Comparison of ENCODE assay signal across 10 cellular contexts in the genomic region with DNA sequence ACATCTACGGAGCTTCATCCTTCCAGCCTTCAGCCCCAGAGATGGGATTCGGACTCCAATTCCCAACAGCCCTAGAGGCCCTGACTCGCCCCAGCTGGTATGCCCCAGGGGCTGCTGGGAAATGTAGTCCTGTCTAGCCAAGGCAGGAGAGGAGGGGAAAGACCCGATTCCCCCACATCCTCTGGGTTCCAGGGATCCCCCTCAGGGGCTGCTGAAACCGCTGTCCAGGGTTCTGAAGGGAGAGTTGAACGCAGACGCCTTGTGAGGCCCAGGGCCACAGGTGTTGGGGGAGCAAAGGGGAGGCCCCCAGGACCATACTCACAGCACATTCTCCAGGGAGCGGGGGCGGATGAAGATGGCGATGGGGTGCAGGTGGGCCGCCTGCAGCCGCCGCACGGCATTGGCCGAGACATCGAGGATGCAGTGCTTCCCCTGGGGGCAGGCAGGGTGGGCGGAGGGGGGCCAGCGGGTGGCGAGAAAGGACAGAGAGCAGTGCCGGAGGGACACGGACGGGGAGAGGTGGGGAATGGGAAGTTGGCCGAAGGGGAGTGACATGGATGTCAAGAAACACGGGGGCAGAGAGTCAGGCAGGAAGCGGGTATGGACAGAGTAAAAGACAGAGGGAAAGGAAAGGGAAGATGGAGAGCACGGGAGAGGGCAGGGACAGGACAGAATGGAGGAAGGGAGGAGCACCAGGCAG. TPM values are rescaled to one million over a fixed set of nuclear protein-coding genes. Genes with fewer than 3 reads are reported as not detected.
A peak's percentile ranks its signal among the peaks of the same experiment; 100 is the strongest.
DNase-seq lines count a peak whose midpoint lies in the region; ATAC-seq and TF ChIP-seq lines count a peak whose summit lies in the region.
"Had no signal": no experiment of that assay in that cellular context is flagged by ENCODE, and none has a peak within 500 bp of the region (broad histone marks: within the 10 kb centered on the region; RNA-seq: fewer than 3 reads in every experiment).

No MANE protein-coding gene starts in this region.

- no peak for TF ChIP-seq CTCF in breast epithelium (IDR thresholded peaks at IDR 0.05)
- no peak for TF ChIP-seq CTCF in RWPE2 (IDR thresholded peaks at IDR 0.05; ENCODE audit: poor library complexity, severe bottlenecking)
- no peak for TF ChIP-seq CTCF in heart right ventricle (IDR thresholded peaks at IDR 0.05)
- TF ChIP-seq CTCF in thyroid gland (IDR thresholded peaks at IDR 0.05) = no peak

- no peaks in the 10 kb centered on the region for H3K36me3 ChIP-seq in breast epithelium
- peaks cover 21% of the 10 kb centered on the region for H3K36me3 ChIP-seq in RWPE2 (ENCODE audit: low read depth)
- H3K36me3 ChIP-seq in heart right ventricle = peaks cover 0 to 58% (median 17%) of the 10 kb centered on the region in 9 donors
- peaks cover 9 to 21% of the 10 kb centered on the region in 2 donors for H3K36me3 ChIP-seq in thyroid gland

- in situ Hi-C loops in T47D (cut with HindIII; ENCODE audit: low pct_unique_long_range_greater_than_20kb, low sequenced_read_pairs) = no loop called here

- H3K4me3 ChIP-seq in breast epithelium = no peak overlapping the region
- no peak overlapping the region for H3K4me3 ChIP-seq in RWPE2 (ENCODE audit: severe bottlenecking)
- H3K4me3 ChIP-seq in heart right ventricle = no peak overlapping the region
- no peak overlapping the region for H3K4me3 ChIP-seq in thyroid gland (replicated peaks in 1 of 3)
- H3K4me3 ChIP-seq: skin epidermis had no signal

- DNase-seq in T47D (ENCODE audit: low read depth in 1 of 2, low spot score in 1 of 2) (peak; percentile 46 to 59), breast epithelium (ENCODE audit: low spot score in 2 of 2) (no peak), RWPE2 (ENCODE audit: low spot score) (peak; percentile 62), heart right ventricle (peak in 1 of 2 donors; percentile 63), thyroid gland (peak; percentile 27 to 33), NCI-H510A treated with DMSO at 0.1 percent for 48 hours (lab: John Stamatoyannopoulos, UW) (no peak)
- no peak for DNase-seq in activated CD8-positive, alpha-beta memory T cell treated with anti-CD3 and anti-CD28 coated beads, Interleukin-2, amount 50 U/mL, for 48 hours
- DNase-seq: effector memory CD4-positive, alpha-beta T cell had no signal

- intact Hi-C loops in breast epithelium (cut with DNase I; ENCODE audit: low total_unique reads) = no loop called here
- intact Hi-C loops in heart right ventricle (cut with DNase I) = no loop called here
- intact Hi-C loops in thyroid gland (cut with DNase I) = no loop called here

- peak; percentile 76; the same call in 2 of the 3 replicates for ATAC-seq in RWPE2 (ENCODE audit: low read depth)
- peak; percentile 52 to 82 (median 77) for ATAC-seq in heart right ventricle
- ATAC-seq in GM19351 (IDR thresholded peaks at IDR 0.05; ENCODE audit: unreplicated experiment) = no peak

- H3K4me1 ChIP-seq in breast epithelium (no peaks in the 10 kb centered on the region), RWPE2 (ENCODE audit: insufficient read depth, poor library complexity, severe bottlenecking) (no peaks in the 10 kb centered on the region), heart right ventricle (no peaks in the 10 kb centered on the region), thyroid gland (no peaks in the 10 kb centered on the region)

- H3K27ac ChIP-seq in breast epithelium = no peak overlapping the region
- H3K27ac ChIP-seq in RWPE2 (ENCODE audit: poor library complexity, severe bottlenecking) = no peak overlapping the region
- H3K27ac ChIP-seq in heart right ventricle = no peak overlapping the region
- H3K27ac ChIP-seq in thyroid gland = no peak overlapping the region
- H3K27ac ChIP-seq: skin epidermis had no signal

- 61 to 73% methylated on average over 26 of the region's 26 CpGs for WGBS in heart right ventricle, 2 donors
- 78 to 82% methylated on average over 26 of the region's 26 CpGs for WGBS in thyroid gland, 2 donors

- TF ChIP-seq POLR2A in breast epithelium (IDR thresholded peaks at IDR 0.05) (no peak), thyroid gland (IDR thresholded peaks at IDR 0.05) (no peak)

- H3K27me3 ChIP-seq in breast epithelium (no peaks in the 10 kb centered on the region), RWPE2 (ENCODE audit: insufficient read depth, poor library complexity, severe bottlenecking) (no peaks in the 10 kb centered on the region), heart right ventricle (no peaks in the 10 kb centered on the region), thyroid gland (no peaks in the 10 kb centered on the region)

- H3K9me3 ChIP-seq in breast epithelium (no peaks in the 10 kb centered on the region), RWPE2 (ENCODE audit: severe bottlenecking) (no peaks in the 10 kb centered on the region), heart right ventricle (no peaks in the 10 kb centered on the region), thyroid gland (no peaks in the 10 kb centered on the region)

RNA-seq across cellular contexts. Expression of gene ASGR1, which starts 12.6 kb away (rescaled TPM):
- total RNA-seq in breast epithelium (1 to 10 TPM; 1.0 to 1.4 (median 1.3) TPM), heart right ventricle (1 to 10 TPM in 2 of 10 donors, under 1 TPM in 6, not detected in 2; 0.32 to 1.2 (median 0.55) TPM), thyroid gland (1 to 10 TPM in 3 of 4 donors, not detected in 1; 3.0 to 6.5 (median 3.3) TPM)
- under 1 TPM; 0.59 TPM for polyA plus RNA-seq in heart right ventricle

RNA-seq across cellular contexts. Expression of gene DLG4, which starts 27.9 kb away (rescaled TPM):
- 10 to 100 TPM in 2 of 3 donors, 1 to 10 TPM in 1; 7.2 to 18.4 (median 11.1) TPM for total RNA-seq in breast epithelium
- 10 to 100 TPM; 13.0 to 22.1 (median 16.7) TPM for total RNA-seq in heart right ventricle
- polyA plus RNA-seq in heart right ventricle = 10 to 100 TPM in 1 of 2 donors, 1 to 10 TPM in 1; 5.4 to 27.8 TPM
- 10 to 100 TPM in 2 of 4 donors, 1 to 10 TPM in 2; 6.8 to 21.5 (median 12.4) TPM for total RNA-seq in thyroid gland

RNA-seq across cellular contexts. Expression of gene ACADVL, which starts 28.0 kb away (rescaled TPM):
- 1,000 to 10,000 TPM in 1 of 3 donors, 100 to 1,000 TPM in 2; 421 to 1,002 (median 829) TPM for total RNA-seq in breast epithelium
- 1,000 to 10,000 TPM in 7 of 10 donors, 100 to 1,000 TPM in 3; 951 to 2,054 (median 1,322) TPM for total RNA-seq in heart right ventricle
- polyA plus RNA-seq in heart right ventricle = 1,000 to 10,000 TPM in 1 of 2 donors, 100 to 1,000 TPM in 1; 807 to 4,806 TPM
- 1,000 to 10,000 TPM in 1 of 4 donors, 100 to 1,000 TPM in 3; 581 to 1,743 (median 795) TPM for total RNA-seq in thyroid gland

RNA-seq across cellular contexts. Expression of gene DVL2, which starts 42.6 kb away (rescaled TPM):
- total RNA-seq in breast epithelium (10 to 100 TPM; 32.0 to 58.2 (median 47.9) TPM), heart right ventricle (10 to 100 TPM; 14.1 to 25.6 (median 18.0) TPM), thyroid gland (10 to 100 TPM; 45.3 to 68.6 (median 49.0) TPM)
- 10 to 100 TPM in 1 of 2 donors, 1 to 10 TPM in 1; 10.0 to 23.0 TPM for polyA plus RNA-seq in heart right ventricle

RNA-seq across cellular contexts. Expression of gene PHF23, which starts 47.5 kb away (rescaled TPM):
- 10 to 100 TPM; 22.1 to 40.4 (median 37.7) TPM for total RNA-seq in breast epithelium
- 10 to 100 TPM; 17.7 to 24.5 (median 22.6) TPM for total RNA-seq in heart right ventricle
- 10 to 100 TPM; 16.1 to 25.0 TPM for polyA plus RNA-seq in heart right ventricle
- 10 to 100 TPM; 19.8 to 39.5 (median 35.8) TPM for total RNA-seq in thyroid gland

Comparison
In these comparisons a context has a peak if more than half of its experiments do, and no peak if none do; other contexts are left out.
1. DNase-seq: peak in T47D (2 of 2), RWPE2 (single experiment) and thyroid gland (2 of 2); none in breast epithelium (0 of 2), NCI-H510A treated with DMSO at 0.1 percent for 48 hours (single experiment) and activated CD8-positive, alpha-beta memory T cell treated with anti-CD3 and anti-CD28 coated beads, Interleukin-2, amount 50 U/mL, for 48 hours (single experiment).